Comparison of ENCODE assay signal across 28 cellular contexts in the genomic region with DNA sequence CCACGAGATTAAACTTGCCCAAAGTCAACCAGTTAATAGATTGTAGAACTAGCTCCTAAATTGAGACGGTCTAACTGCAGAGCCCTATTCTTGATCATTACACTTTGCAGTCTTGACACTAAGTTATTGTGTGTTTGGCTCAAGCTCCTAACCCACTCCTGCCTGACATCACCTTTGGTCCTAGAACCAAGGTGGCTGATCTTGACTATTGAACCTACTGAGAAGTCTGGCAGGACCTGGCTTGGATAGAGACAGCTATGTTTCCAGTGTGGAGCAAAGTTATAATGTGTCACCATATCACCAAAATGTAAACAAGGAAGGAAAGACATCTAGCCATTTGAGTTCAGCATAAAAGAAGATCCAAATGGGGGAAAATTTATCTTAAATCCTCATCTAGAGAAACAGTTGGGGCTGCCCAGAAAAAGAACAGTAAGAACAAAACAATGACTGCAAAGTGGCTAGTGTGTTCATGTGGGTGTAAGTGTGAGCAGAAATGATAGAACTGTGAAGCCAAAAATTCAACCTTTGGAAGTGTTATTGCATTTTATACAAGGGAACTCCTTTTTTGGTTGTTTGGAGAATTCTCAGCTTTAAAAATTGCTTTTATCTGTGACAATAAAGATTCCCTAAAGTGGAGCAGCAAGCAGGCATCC.
"Had no signal": no experiment of that assay in that cellular context is flagged by ENCODE, and none has a peak within 500 bp of the region (broad histone marks: within the 10 kb centered on the region; RNA-seq: fewer than 3 reads in every experiment).

No MANE protein-coding gene starts in this region.

- H3K4me1 ChIP-seq: parathyroid adenoma, prostate gland, uterus had no signal

- H3K9me3 ChIP-seq: gastrocnemius medialis, left lung, lower lobe of right lung, mucosa of descending colon, prostate gland, right atrium auricular region, suprapubic skin, transverse colon, upper lobe of right lung, uterus had no signal

- H3K4me2 ChIP-seq: smooth muscle cell had no signal

- ATAC-seq: esophagus mucosa, gastrocnemius medialis, left lung, lower lobe of right lung, mucosa of descending colon, sciatic nerve, upper lobe of right lung had no signal

- H3K36me3 ChIP-seq: prostate gland, transverse colon, upper lobe of right lung, uterus had no signal

- FAIRE-seq: colon, keratinocyte had no signal

- H3K27me3 ChIP-seq: gastrocnemius medialis, left lung, right atrium auricular region, suprapubic skin, transverse colon, upper lobe of right lung, uterus had no signal

- H3K4me3 ChIP-seq: gastrocnemius medialis, left lung, lower lobe of right lung, mucosa of descending colon, prostate gland, right atrium auricular region, smooth muscle cell, suprapubic skin, transverse colon, upper lobe of right lung, uterus had no signal

- H3K27ac ChIP-seq: epithelial cell of prostate, gastrocnemius medialis, left lung, lower lobe of right lung, parathyroid adenoma, prostate gland, right atrium auricular region, suprapubic skin, transverse colon, upper lobe of right lung, uterus had no signal

- H3K79me2 ChIP-seq: parathyroid adenoma had no signal

- H3K9ac ChIP-seq: parathyroid adenoma had no signal

- DNase-seq: effector CD8-positive, alpha-beta T cell; endodermal cell; foreskin fibroblast; gastrocnemius medialis; head of caudate nucleus; left lung; lower lobe of right lung; mesenchymal stem cell; mucosa of descending colon; naive B cell; stimulated activated CD4-positive, alpha-beta T cell treated with anti-CD3 and anti-CD28 coated beads, Interleukin-12 subunit alpha, Interleukin-12 subunit beta, amount 100 ng/mL, for 4 hours; stimulated activated CD4-positive, alpha-beta T cell treated with anti-CD3 and anti-CD28 coated beads, Interleukin-1b, Interleukin-23, amount 100 ng/mL, for 48 hours; stimulated activated CD4-positive, alpha-beta T cell treated with anti-CD3 and anti-CD28 coated beads, Interleukin-4, amount 100 ng/mL, for 1 hour; stimulated activated CD8-positive, alpha-beta memory T cell treated with anti-CD3 and anti-CD28 coated beads, Interleukin-4, amount 100 ng/mL, for 48 hours; stimulated activated naive CD4-positive, alpha-beta T cell; transverse colon; upper lobe of right lung; uterus had no signal

- H2AFZ ChIP-seq: parathyroid adenoma had no signal
